In genomic region chr7:45108863-45109262, GRCh38 we compare ENCODE assay signal across 1 cellular context.
TF ChIP-seq lines count a peak whose summit lies in the region.

No MANE protein-coding gene starts in this region.

TF ChIP-seq in GM12878, 131 proteins besides CTCF, POLR2A, EP300 and RAD21:
- TF ChIP-seq BMI1 (IDR thresholded peaks at IDR 0.05; ENCODE audit: borderline replicate concordance), result no peak
- TF ChIP-seq ASH2L (IDR thresholded peaks at IDR 0.05; ENCODE audit: borderline replicate concordance, low read depth), result no peak
- no peak for TF ChIP-seq EGR1 (IDR thresholded peaks at IDR 0.05; ENCODE audit: borderline replicate concordance in 1 of 2, low read depth in 2 of 2, low read length in 2 of 2)
- TF ChIP-seq, protein P1, sequence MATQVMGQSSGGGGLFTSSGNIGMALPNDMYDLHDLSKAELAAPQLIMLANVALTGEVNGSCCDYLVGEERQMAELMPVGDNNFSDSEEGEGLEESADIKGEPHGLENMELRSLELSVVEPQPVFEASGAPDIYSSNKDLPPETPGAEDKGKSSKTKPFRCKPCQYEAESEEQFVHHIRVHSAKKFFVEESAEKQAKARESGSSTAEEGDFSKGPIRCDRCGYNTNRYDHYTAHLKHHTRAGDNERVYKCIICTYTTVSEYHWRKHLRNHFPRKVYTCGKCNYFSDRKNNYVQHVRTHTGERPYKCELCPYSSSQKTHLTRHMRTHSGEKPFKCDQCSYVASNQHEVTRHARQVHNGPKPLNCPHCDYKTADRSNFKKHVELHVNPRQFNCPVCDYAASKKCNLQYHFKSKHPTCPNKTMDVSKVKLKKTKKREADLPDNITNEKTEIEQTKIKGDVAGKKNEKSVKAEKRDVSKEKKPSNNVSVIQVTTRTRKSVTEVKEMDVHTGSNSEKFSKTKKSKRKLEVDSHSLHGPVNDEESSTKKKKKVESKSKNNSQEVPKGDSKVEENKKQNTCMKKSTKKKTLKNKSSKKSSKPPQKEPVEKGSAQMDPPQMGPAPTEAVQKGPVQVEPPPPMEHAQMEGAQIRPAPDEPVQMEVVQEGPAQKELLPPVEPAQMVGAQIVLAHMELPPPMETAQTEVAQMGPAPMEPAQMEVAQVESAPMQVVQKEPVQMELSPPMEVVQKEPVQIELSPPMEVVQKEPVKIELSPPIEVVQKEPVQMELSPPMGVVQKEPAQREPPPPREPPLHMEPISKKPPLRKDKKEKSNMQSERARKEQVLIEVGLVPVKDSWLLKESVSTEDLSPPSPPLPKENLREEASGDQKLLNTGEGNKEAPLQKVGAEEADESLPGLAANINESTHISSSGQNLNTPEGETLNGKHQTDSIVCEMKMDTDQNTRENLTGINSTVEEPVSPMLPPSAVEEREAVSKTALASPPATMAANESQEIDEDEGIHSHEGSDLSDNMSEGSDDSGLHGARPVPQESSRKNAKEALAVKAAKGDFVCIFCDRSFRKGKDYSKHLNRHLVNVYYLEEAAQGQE (IDR thresholded peaks at IDR 0.05; ENCODE audit: low read depth, low read length), result no peak
- no peak for TF ChIP-seq GABPA (IDR thresholded peaks at IDR 0.05; ENCODE audit: low read depth)
- no peak for TF ChIP-seq ZBTB4 (CRISPR knock-in tag; IDR thresholded peaks at IDR 0.05)
- TF ChIP-seq IRF5 (IDR thresholded peaks at IDR 0.05; ENCODE audit: borderline replicate concordance), result no peak
- TF ChIP-seq, protein P2, sequence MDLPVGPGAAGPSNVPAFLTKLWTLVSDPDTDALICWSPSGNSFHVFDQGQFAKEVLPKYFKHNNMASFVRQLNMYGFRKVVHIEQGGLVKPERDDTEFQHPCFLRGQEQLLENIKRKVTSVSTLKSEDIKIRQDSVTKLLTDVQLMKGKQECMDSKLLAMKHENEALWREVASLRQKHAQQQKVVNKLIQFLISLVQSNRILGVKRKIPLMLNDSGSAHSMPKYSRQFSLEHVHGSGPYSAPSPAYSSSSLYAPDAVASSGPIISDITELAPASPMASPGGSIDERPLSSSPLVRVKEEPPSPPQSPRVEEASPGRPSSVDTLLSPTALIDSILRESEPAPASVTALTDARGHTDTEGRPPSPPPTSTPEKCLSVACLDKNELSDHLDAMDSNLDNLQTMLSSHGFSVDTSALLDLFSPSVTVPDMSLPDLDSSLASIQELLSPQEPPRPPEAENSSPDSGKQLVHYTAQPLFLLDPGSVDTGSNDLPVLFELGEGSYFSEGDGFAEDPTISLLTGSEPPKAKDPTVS (IDR thresholded peaks at IDR 0.05; ENCODE audit: low read depth, low read length), result no peak
- TF ChIP-seq ATF7 (IDR thresholded peaks at IDR 0.05; ENCODE audit: low read depth), result no peak
- no peak for TF ChIP-seq IRF3 (IDR thresholded peaks at IDR 0.05)
- no peak for TF ChIP-seq NFIC (IDR thresholded peaks at IDR 0.05; ENCODE audit: low read depth, low read length)
